In genomic region chr15:48516125-48516524, GRCh38 we compare ENCODE assay signal across 23 cellular contexts.
"Had no signal": no experiment of that assay in that cellular context is flagged by ENCODE, and none has a peak within 500 bp of the region (broad histone marks: within the 10 kb centered on the region; RNA-seq: fewer than 3 reads in every experiment).

No MANE protein-coding gene starts in this region.

- H3K4me3 Mint-ChIP-seq: natural killer cell treated with Interleukin-12 subunit alpha and Interleukin-12 subunit beta and Interleukin-15 and Interleukin-18, amount 100 ng/mL, for 72 hours; neural progenitor cell; stimulated activated effector memory CD8-positive, alpha-beta T cell treated with anti-CD3 and anti-CD28 coated beads, Interleukin-12 subunit alpha, Interleukin-12 subunit beta, amount 100 ng/mL, for 72 hours had no signal

- H3K4me1 Mint-ChIP-seq: neural progenitor cell; stimulated activated effector memory CD8-positive, alpha-beta T cell treated with anti-CD3 and anti-CD28 coated beads, Interleukin-12 subunit alpha, Interleukin-12 subunit beta, amount 100 ng/mL, for 72 hours had no signal

- H3K9ac ChIP-seq: neural progenitor cell had no signal

- H3K36me3 ChIP-seq: colonic mucosa, pancreas, prostate gland, upper lobe of right lung had no signal

- DNase-seq: cerebellar nuclear complex; colonic mucosa; dermis blood vessel endothelial cell; esophagus squamous epithelium; foreskin keratinocyte; kidney; left colon; mammary epithelial cell; pancreas; sigmoid colon; stimulated activated CD4-positive, alpha-beta T cell treated with anti-CD3 and anti-CD28 coated beads, Interleukin-2, amount 100 ng/mL, for 48 hours; stimulated activated CD8-positive, alpha-beta memory T cell treated with anti-CD3 and anti-CD28 coated beads, Interleukin-4, amount 100 ng/mL, for 48 hours; stimulated activated naive CD8-positive, alpha-beta T cell treated with anti-CD3 and anti-CD28 coated beads, Interleukin-15, Interleukin-2, amounts not matched to agents 100 U/mL and 50 U/mL, for 24 hours; testis; upper lobe of right lung had no signal

- H3K27ac Mint-ChIP-seq: natural killer cell treated with Interleukin-12 subunit alpha and Interleukin-12 subunit beta and Interleukin-15 and Interleukin-18, amount 100 ng/mL, for 72 hours; neural progenitor cell; stimulated activated effector memory CD8-positive, alpha-beta T cell treated with anti-CD3 and anti-CD28 coated beads, Interleukin-12 subunit alpha, Interleukin-12 subunit beta, amount 100 ng/mL, for 72 hours had no signal

- H3K4me3 ChIP-seq: colonic mucosa, esophagus squamous epithelium, hepatocyte, neural progenitor cell, pancreas, prostate gland, sigmoid colon, smooth muscle cell, testis, tibial nerve, upper lobe of right lung, vagina had no signal

- H3K27ac ChIP-seq: colonic mucosa, esophagus squamous epithelium, foreskin keratinocyte, hepatocyte, neural progenitor cell, pancreas, prostate gland, sigmoid colon, tibial nerve, upper lobe of right lung, vagina had no signal

- H3K9me3 Mint-ChIP-seq: neural progenitor cell; stimulated activated effector memory CD8-positive, alpha-beta T cell treated with anti-CD3 and anti-CD28 coated beads, Interleukin-12 subunit alpha, Interleukin-12 subunit beta, amount 100 ng/mL, for 72 hours had no signal

- H3K4me1 ChIP-seq: colonic mucosa, esophagus squamous epithelium, foreskin keratinocyte, neural progenitor cell, pancreas, prostate gland, sigmoid colon, tibial nerve, upper lobe of right lung, vagina had no signal

- H3K27me3 ChIP-seq: colonic mucosa, esophagus squamous epithelium, foreskin keratinocyte, hepatocyte, neural progenitor cell, pancreas, sigmoid colon, testis, tibial nerve, upper lobe of right lung, vagina had no signal

- H3K9me3 ChIP-seq: colonic mucosa, esophagus squamous epithelium, pancreas, prostate gland, sigmoid colon, testis, tibial nerve, upper lobe of right lung, vagina had no signal

- H3K36me3 Mint-ChIP-seq: natural killer cell treated with Interleukin-12 subunit alpha and Interleukin-12 subunit beta and Interleukin-15 and Interleukin-18, amount 100 ng/mL, for 72 hours; stimulated activated effector memory CD8-positive, alpha-beta T cell treated with anti-CD3 and anti-CD28 coated beads, Interleukin-12 subunit alpha, Interleukin-12 subunit beta, amount 100 ng/mL, for 72 hours had no signal
